22 cellular contexts compared by ENCODE assay signal in genomic region chr13:42028113-42028799, GRCh38. TPM values are rescaled to one million over a fixed set of nuclear protein-coding genes. Genes with fewer than 3 reads are reported as not detected.
DNase-seq lines count a peak whose midpoint lies in the region; ATAC-seq and TF ChIP-seq lines count a peak whose summit lies in the region.
"Had no signal": no experiment of that assay in that cellular context is flagged by ENCODE, and none has a peak within 500 bp of the region (broad histone marks: within the 10 kb centered on the region; RNA-seq: fewer than 3 reads in every experiment).

No MANE protein-coding gene starts in this region.

- no peaks in the 10 kb centered on the region for H3K36me3 Mint-ChIP-seq in mesothelial cell of epicardium
- H3K36me3 Mint-ChIP-seq: brain had no signal

- peaks cover 3% of the 10 kb centered on the region for H3K9me3 Mint-ChIP-seq in mesothelial cell of epicardium
- H3K9me3 Mint-ChIP-seq: activated naive CD4-positive, alpha-beta T cell treated with anti-CD3 and anti-CD28 coated beads for 36 hours had no signal

- intact Hi-C loops in Right ventricle myocardium superior (cut with DNase I), result no loop called here
- intact Hi-C loops in left ventricle myocardium inferior (cut with micrococcal nuclease), result no loop called here
- intact Hi-C loops in colonic mucosa (cut with DNase I), result no loop called here

- H3K9ac ChIP-seq in colonic mucosa (ENCODE audit: low read depth in 2 of 2, low read length in 2 of 2), result peak overlapping the region; percentile 46 to 84

- no peak overlapping the region for H3K4me3 ChIP-seq in left ventricle myocardium inferior
- no peak overlapping the region for H3K4me3 ChIP-seq in colonic mucosa
- H3K4me3 ChIP-seq: dorsolateral prefrontal cortex, SJCRH30 had no signal

- TF ChIP-seq CTCF in left ventricle myocardium inferior (IDR thresholded peaks at IDR 0.05; ENCODE audit: borderline replicate concordance) (no peak), colonic mucosa (IDR thresholded peaks at IDR 0.05) (no peak), GM13976 (IDR thresholded peaks at IDR 0.05; ENCODE audit: borderline replicate concordance, control extremely low read depth, extremely low read depth, insufficient read depth, missing control alignments) (no peak), mesothelial cell of epicardium (IDR thresholded peaks at IDR 0.05; ENCODE audit: unreplicated experiment) (no peak)

- H3K27me3 ChIP-seq in left ventricle myocardium inferior (ENCODE audit: low read depth) (no peaks in the 10 kb centered on the region), colonic mucosa (no peaks in the 10 kb centered on the region)
- H3K27me3 ChIP-seq: SJCRH30 had no signal

- H3K27ac ChIP-seq in left ventricle myocardium inferior (replicated peaks) (no peak overlapping the region), colonic mucosa (peak overlapping the region; percentile 85)
- H3K27ac ChIP-seq: dorsolateral prefrontal cortex, SJCRH30 had no signal

- no peak overlapping the region for H3K4me3 Mint-ChIP-seq in mesothelial cell of epicardium
- H3K4me3 Mint-ChIP-seq: activated naive CD4-positive, alpha-beta T cell treated with anti-CD3 and anti-CD28 coated beads for 36 hours; brain had no signal

- H3K4me1 ChIP-seq in left ventricle myocardium inferior (no peaks in the 10 kb centered on the region), colonic mucosa (no peaks in the 10 kb centered on the region)
- H3K4me1 ChIP-seq: SJCRH30 had no signal

- no peaks in the 10 kb centered on the region for H3K9me3 ChIP-seq in left ventricle myocardium inferior (replicated peaks)
- H3K9me3 ChIP-seq in colonic mucosa, result no peaks in the 10 kb centered on the region
- H3K9me3 ChIP-seq: SJCRH30 had no signal

- H3K27me3 Mint-ChIP-seq in mesothelial cell of epicardium (ENCODE audit: low read depth), result no peaks in the 10 kb centered on the region

- DNase-seq in Right ventricle myocardium superior (no peak), left ventricle myocardium inferior (no peak), colonic mucosa (peak; percentile 84), mucosa of gallbladder (ENCODE audit: low spot score) (peak; percentile 53), GM13976 (ENCODE audit: low spot score) (no peak), NCI-H1417 (lab: John Stamatoyannopoulos, UW) (no peak), mesothelial cell of epicardium (ENCODE audit: low spot score in 2 of 2, unreplicated experiment in 2 of 2) (no peak)
- DNase-seq: activated CD4-positive, alpha-beta T cell treated with anti-CD3 and anti-CD28 coated beads for 48 hours; activated naive CD4-positive, alpha-beta T cell treated with anti-CD3 and anti-CD28 coated beads for 36 hours; activated T-cell treated with anti-CD3 and anti-CD28 coated beads for 4 hours; dorsolateral prefrontal cortex; GDM1; GOT3; head of caudate nucleus; MM.1S; NCI-H1930; NCI-H510A treated with DMSO at 0.1 percent for 48 hours; posterior cingulate gyrus; SJCRH30; stimulated activated naive CD4-positive, alpha-beta T cell treated with Interleukin-2 at 50 U/mL for 16 hours had no signal

- no peak overlapping the region for H3K27ac Mint-ChIP-seq in mesothelial cell of epicardium
- H3K27ac Mint-ChIP-seq: activated naive CD4-positive, alpha-beta T cell treated with anti-CD3 and anti-CD28 coated beads for 36 hours; brain had no signal

- ATAC-seq in Right ventricle myocardium superior (ENCODE audit: poor library complexity), result peak; percentile 41
- ATAC-seq in HG02852 (IDR thresholded peaks at IDR 0.05; ENCODE audit: unreplicated experiment), result no peak

- no peaks in the 10 kb centered on the region for H3K36me3 ChIP-seq in left ventricle myocardium inferior
- no peaks in the 10 kb centered on the region for H3K36me3 ChIP-seq in colonic mucosa
- H3K36me3 ChIP-seq: SJCRH30 had no signal

- peaks cover 6% of the 10 kb centered on the region for H3K4me1 Mint-ChIP-seq in mesothelial cell of epicardium
- H3K4me1 Mint-ChIP-seq: brain had no signal

- in situ Hi-C loops in GM13976 (cut with MboI; ENCODE audit: low sequenced_read_pairs, unreplicated experiment), result no loop called here

RNA-seq across cellular contexts. Expression of gene DGKH, which starts 20.2 kb away (rescaled TPM):
- 4.2 TPM for total RNA-seq in Right ventricle myocardium superior
- total RNA-seq in left ventricle myocardium inferior, result 4.8 TPM
- total RNA-seq in colonic mucosa, result 10 to 100 TPM; 15.5 to 17.9 TPM
- total RNA-seq in mucosa of gallbladder, result 16.8 TPM
- total RNA-seq in mesothelial cell of epicardium, result 9.2 to 10.0 TPM (median 9.7 TPM) in 3 replicates

Comparison
In these comparisons a context has a peak if more than half of its experiments do, and no peak if none do; other contexts are left out.
1. DNase-seq: peak in colonic mucosa (single experiment) and mucosa of gallbladder (single experiment); none in Right ventricle myocardium superior (single experiment), left ventricle myocardium inferior (single experiment), GM13976 (single experiment), NCI-H1417 (0 of 3) and mesothelial cell of epicardium (0 of 2).